8 cellular contexts compared by ENCODE assay signal in genomic region chr7:55365680-55366460, GRCh38. TPM values are rescaled to one million over a fixed set of nuclear protein-coding genes. Genes with fewer than 3 reads are reported as not detected.
A peak's percentile ranks its signal among the peaks of the same experiment; 100 is the strongest.
DNase-seq lines count a peak whose midpoint lies in the region; ATAC-seq and TF ChIP-seq lines count a peak whose summit lies in the region.

No MANE protein-coding gene starts in this region.

- peaks cover 21% of the 10 kb centered on the region for H3K79me2 ChIP-seq in parathyroid adenoma

- peak; percentile 49 to 59 for TF ChIP-seq POLR2A in tibial nerve (IDR thresholded peaks at IDR 0.05)

- H3K4me3 ChIP-seq in cardiac muscle cell (peak overlapping the region; percentile 83), parathyroid adenoma (ENCODE audit: low read depth, low read length) (peak overlapping the region; percentile 93), tibial nerve (peak overlapping the region; percentile 80 to 98 (median 94))

- peak overlapping the region; percentile 96 for H3K4me2 ChIP-seq in parathyroid adenoma (ENCODE audit: low read length)

- TF ChIP-seq EP300 in tibial nerve (IDR thresholded peaks at IDR 0.05) = peak; percentile 88 to 95

- H3K27me3 ChIP-seq in cardiac muscle cell = no peaks in the 10 kb centered on the region
- H3K27me3 ChIP-seq in parathyroid adenoma (ENCODE audit: control insufficient read depth, insufficient read depth, low read length) = no peaks in the 10 kb centered on the region
- no peaks in the 10 kb centered on the region for H3K27me3 ChIP-seq in tibial nerve

- DNase-seq in NCI-H1092 treated with DMSO at 0.1 percent for 48 hours (lab: John Stamatoyannopoulos, UW) = peak; percentile 96
- DNase-seq in SKM-1 treated with dmso at 0.1 percent for 144 hours (lab: John Stamatoyannopoulos, UW; ENCODE audit: unreplicated experiment) = peak; percentile 89
- peak; percentile 88 for DNase-seq in activated naive CD8-positive, alpha-beta T cell treated with anti-CD3 and anti-CD28 coated beads, Interleukin-2, amount 50 U/mL, for 16 hours (ENCODE audit: low read depth, low spot score)
- DNase-seq in cardiac muscle cell (ENCODE audit: low read depth in 1 of 2, low spot score in 1 of 2) = peak; percentile 94 to 99
- peak; percentile 87 for DNase-seq in tibial nerve (ENCODE audit: low spot score in 2 of 2)

- H3K9ac ChIP-seq in parathyroid adenoma = peak overlapping the region; percentile 99

- TF ChIP-seq CTCF in GM12873 (IDR thresholded peaks at IDR 0.05; ENCODE audit: insufficient read depth, low read depth, low read length, missing control alignments) = peak; percentile 24
- peak; percentile 40 for TF ChIP-seq CTCF in cardiac muscle cell (IDR thresholded peaks at IDR 0.05; ENCODE audit: low read depth, low read length)
- TF ChIP-seq CTCF in parathyroid adenoma (IDR thresholded peaks at IDR 0.05) = peak; percentile 39
- TF ChIP-seq CTCF in tibial nerve (IDR thresholded peaks at IDR 0.05) = peak in 4 of 5 experiments; percentile 32 to 68 (median 50)

- H2AFZ ChIP-seq in parathyroid adenoma = peak overlapping the region; percentile 100

- H3K9me3 ChIP-seq in cardiac muscle cell (ENCODE audit: low read depth) (no peaks in the 10 kb centered on the region), parathyroid adenoma (ENCODE audit: control insufficient read depth, low read length) (no peaks in the 10 kb centered on the region), tibial nerve (no peaks in the 10 kb centered on the region)

- WGBS in tibial nerve, 2 donors = 0% methylated on average over 1 to 40 of the region's 99 CpGs

- peak overlapping the region; percentile 99 for H3K27ac ChIP-seq in cardiac muscle cell
- H3K27ac ChIP-seq in parathyroid adenoma = peak overlapping the region; percentile 99
- H3K27ac ChIP-seq in tibial nerve = peak overlapping the region; percentile 96 to 100 (median 98)

- peak; percentile 84 for ATAC-seq in HG02642 (IDR thresholded peaks at IDR 0.05; ENCODE audit: poor library complexity, unreplicated experiment)

- peaks cover 9% of the 10 kb centered on the region for H3K4me1 ChIP-seq in cardiac muscle cell (ENCODE audit: low read depth)
- H3K4me1 ChIP-seq in parathyroid adenoma = peaks cover 10% of the 10 kb centered on the region
- peaks cover 0 to 22% (median 9%) of the 10 kb centered on the region in 4 donors for H3K4me1 ChIP-seq in tibial nerve

- H3K36me3 ChIP-seq in cardiac muscle cell (no peaks in the 10 kb centered on the region), parathyroid adenoma (ENCODE audit: control insufficient read depth, insufficient read depth, low read length) (no peaks in the 10 kb centered on the region), tibial nerve (no peaks in the 10 kb centered on the region)

RNA-seq across cellular contexts. Expression of gene LANCL2, which starts 0.7 kb away (rescaled TPM):
- total RNA-seq in cardiac muscle cell = 13.8 and 21.7 TPM in 2 replicates
- polyA plus RNA-seq in cardiac muscle cell = 12.1 and 18.8 TPM in 2 replicates
- 10 to 100 TPM in 2 of 4 donors, 1 to 10 TPM in 2; 6.6 to 17.9 (median 12.6) TPM for total RNA-seq in tibial nerve

Comparison
In these comparisons a context has a peak if more than half of its experiments do, and no peak if none do; other contexts are left out.
1. Peak in every context shown above with its lines: DNase-seq, ATAC-seq, H3K4me3 ChIP-seq and H3K27ac ChIP-seq.